ENCODE assay signal across 24 cellular contexts in the genomic region with DNA sequence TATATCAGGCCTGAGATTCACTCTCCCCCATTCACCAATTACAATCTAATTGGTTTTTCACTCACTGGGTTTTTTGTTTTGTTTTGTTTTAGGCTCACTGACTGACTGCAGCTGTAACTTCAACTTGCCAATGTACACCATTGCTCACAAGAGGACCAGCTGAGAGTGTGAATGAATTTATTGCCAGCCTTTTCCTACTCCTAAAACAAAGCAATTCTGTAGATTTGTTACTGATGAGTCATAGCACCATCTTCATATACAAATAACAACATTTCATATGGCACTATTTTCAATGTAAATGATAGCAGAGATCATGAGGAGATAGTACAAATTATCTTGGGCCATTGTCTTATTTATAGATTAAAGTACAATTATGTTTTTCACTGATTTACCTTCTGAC.
"Had no signal": no experiment of that assay in that cellular context is flagged by ENCODE, and none has a peak within 500 bp of the region (broad histone marks: within the 10 kb centered on the region; RNA-seq: fewer than 3 reads in every experiment).

No MANE protein-coding gene starts in this region.

- H3K27ac Mint-ChIP-seq: activated CD8-positive, alpha-beta T cell treated with anti-CD3 and anti-CD28 coated beads, Interleukin-2, amount 10 ng/mL, durations not matched to agents 7 days and 5 days; activated naive CD4-positive, alpha-beta T cell treated with anti-CD3 and anti-CD28 coated beads, Interleukin-2, amount 50 U/mL, for 72 hours; naive thymus-derived CD4-positive, alpha-beta T cell; stimulated activated naive B cell treated with anti-CD40 and anti-IgM and Interleukin-4, amounts not matched to agents 10 μg/mL and 1 μg/mL and 100 μg/mL, for 72 hours; T-helper 1 cell treated with Interleukin-12 subunit alpha and Interleukin-12 subunit beta and Interleukin-4 antibody, amounts not matched to agents 30 μg/mL and 1 μg/mL, for 36 hours; WTC11 had no signal

- H3K9me3 ChIP-seq: body of pancreas, gastrocnemius medialis, heart right ventricle, lower lobe of right lung, mucosa of descending colon, tibial artery had no signal

- H2AFZ ChIP-seq: parathyroid adenoma had no signal

- H3K9me3 Mint-ChIP-seq: activated naive CD4-positive, alpha-beta T cell treated with anti-CD3 and anti-CD28 coated beads, Interleukin-2, amount 50 U/mL, for 72 hours; stimulated activated naive B cell treated with anti-CD40 and anti-IgM and Interleukin-4, amounts not matched to agents 10 μg/mL and 1 μg/mL and 100 μg/mL, for 72 hours; T-helper 1 cell treated with Interleukin-12 subunit alpha and Interleukin-12 subunit beta and Interleukin-4 antibody, amounts not matched to agents 30 μg/mL and 1 μg/mL, for 36 hours; WTC11 had no signal

- H3K36me3 ChIP-seq: gastrocnemius medialis, heart right ventricle, lower lobe of right lung, tibial artery had no signal

- H3K9ac ChIP-seq: parathyroid adenoma had no signal

- FAIRE-seq: urothelium cell line had no signal

- H3K27ac ChIP-seq: body of pancreas, coronary artery, gastrocnemius medialis, heart right ventricle, lower lobe of right lung, parathyroid adenoma, tibial artery had no signal

- H3K4me1 ChIP-seq: body of pancreas, gastrocnemius medialis, heart right ventricle, lower lobe of right lung, parathyroid adenoma, tibial artery had no signal

- H3K27me3 ChIP-seq: body of pancreas, gastrocnemius medialis, heart right ventricle, tibial artery had no signal

- H3K4me3 Mint-ChIP-seq: activated CD8-positive, alpha-beta T cell treated with anti-CD3 and anti-CD28 coated beads, Interleukin-2, amount 10 ng/mL, durations not matched to agents 7 days and 5 days; naive thymus-derived CD4-positive, alpha-beta T cell; stimulated activated naive B cell treated with anti-CD40 and anti-IgM and Interleukin-4, amounts not matched to agents 10 μg/mL and 1 μg/mL and 100 μg/mL, for 72 hours; T-helper 1 cell treated with Interleukin-12 subunit alpha and Interleukin-12 subunit beta and Interleukin-4 antibody, amounts not matched to agents 30 μg/mL and 1 μg/mL, for 36 hours; WTC11 had no signal

- H3K4me1 Mint-ChIP-seq: naive thymus-derived CD4-positive, alpha-beta T cell; stimulated activated naive B cell treated with anti-CD40 and anti-IgM and Interleukin-4, amounts not matched to agents 10 μg/mL and 1 μg/mL and 100 μg/mL, for 72 hours had no signal

- H3K79me2 ChIP-seq: parathyroid adenoma had no signal

- ATAC-seq: activated CD8-positive, alpha-beta T cell treated with anti-CD3 and anti-CD28 coated beads, Interleukin-2, amount 10 ng/mL, durations not matched to agents 7 days and 5 days; activated naive CD4-positive, alpha-beta T cell treated with anti-CD3 and anti-CD28 coated beads, Interleukin-2, amount 50 U/mL, for 72 hours; body of pancreas; gastrocnemius medialis; heart right ventricle; left cardiac atrium; lower lobe of right lung; mucosa of descending colon; naive thymus-derived CD4-positive, alpha-beta T cell; stimulated activated naive B cell treated with anti-CD40 and anti-IgM and Interleukin-4, amounts not matched to agents 10 μg/mL and 1 μg/mL and 100 μg/mL, for 72 hours; WTC11 had no signal

- DNase-seq: activated CD4-positive, alpha-beta T cell treated with anti-CD3 and anti-CD28 coated beads for 48 hours; activated CD8-positive, alpha-beta memory T cell treated with anti-CD3 and anti-CD28 coated beads, Interleukin-2, amount 50 U/mL, for 4 hours; activated CD8-positive, alpha-beta T cell treated with anti-CD3 and anti-CD28 coated beads, Interleukin-2, amount 10 ng/mL, durations not matched to agents 7 days and 5 days; activated gamma-delta T cell; activated T-cell treated with anti-CD3 and anti-CD28 coated beads, Interleukin-2, amount 50 U/mL, for 48 hours; body of pancreas; central memory CD4-positive, alpha-beta T cell; effector CD4-positive, alpha-beta T cell; gastrocnemius medialis; heart right ventricle; left cardiac atrium; lower lobe of right lung; mucosa of descending colon; naive thymus-derived CD4-positive, alpha-beta T cell; stimulated activated CD4-positive, alpha-beta T cell treated with anti-CD3 and anti-CD28 coated beads, Interleukin-15, amount 100 ng/mL, for 24 hours; stimulated activated CD4-positive, alpha-beta T cell treated with anti-CD3 and anti-CD28 coated beads, Interleukin-4, amount 100 ng/mL, for 1 hour; stimulated activated naive B cell treated with anti-CD40 and anti-IgM and Interleukin-4, amounts not matched to agents 10 μg/mL and 1 μg/mL and 100 μg/mL, for 72 hours; tibial artery had no signal

- H3K36me3 Mint-ChIP-seq: activated naive CD4-positive, alpha-beta T cell treated with anti-CD3 and anti-CD28 coated beads, Interleukin-2, amount 50 U/mL, for 72 hours; naive thymus-derived CD4-positive, alpha-beta T cell; stimulated activated naive B cell treated with anti-CD40 and anti-IgM and Interleukin-4, amounts not matched to agents 10 μg/mL and 1 μg/mL and 100 μg/mL, for 72 hours; WTC11 had no signal

- H3K4me3 ChIP-seq: body of pancreas, coronary artery, gastrocnemius medialis, heart right ventricle, lower lobe of right lung, mucosa of descending colon, tibial artery had no signal
